Comparison of ENCODE assay signal across 8 cellular contexts in the genomic region with DNA sequence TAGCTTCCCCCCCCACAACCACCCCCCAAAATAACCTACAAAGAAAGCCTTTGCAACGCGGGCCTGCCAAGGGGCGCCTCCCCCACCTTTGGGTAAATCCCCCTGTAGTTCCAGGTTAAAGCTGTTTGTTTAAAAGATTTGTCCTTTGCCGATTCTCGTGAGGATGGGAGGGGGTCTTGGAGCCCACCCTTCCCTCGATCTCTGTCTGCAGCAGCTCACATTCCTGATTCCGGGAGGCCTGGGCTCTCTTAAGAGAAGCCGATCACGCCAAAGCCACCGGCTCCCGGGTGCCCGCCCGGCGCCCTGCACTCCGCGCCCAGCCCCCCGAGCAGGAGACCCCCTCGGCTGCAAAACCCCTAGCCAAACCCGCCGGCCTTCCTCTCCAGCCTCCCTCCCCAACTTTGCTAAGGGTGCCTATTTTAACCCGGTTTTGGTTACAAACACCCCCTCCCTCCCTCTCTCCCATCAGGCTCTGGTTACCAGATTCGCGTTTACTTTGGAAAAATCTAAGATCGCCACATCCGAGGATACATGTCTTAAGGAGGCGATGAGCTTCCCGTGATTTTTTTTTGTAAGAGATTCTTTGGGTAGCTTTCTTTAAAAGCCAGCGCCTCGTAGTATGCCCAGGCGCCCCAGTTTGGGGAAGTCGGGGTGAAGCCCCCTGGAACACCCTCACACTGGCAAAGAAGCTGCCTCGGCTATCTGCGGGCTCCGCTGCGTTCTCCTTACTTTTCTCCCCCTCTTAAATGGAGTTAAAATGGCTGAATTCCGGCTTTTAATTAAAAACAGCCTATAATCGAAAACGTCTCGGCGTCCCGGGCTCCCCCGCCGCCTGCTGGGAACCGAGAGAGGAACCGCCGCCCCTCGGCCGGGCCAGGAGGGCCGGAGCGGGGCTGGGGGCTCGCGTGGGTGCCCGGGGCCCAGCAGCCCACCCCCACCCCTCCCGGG. TPM values are rescaled to one million over a fixed set of nuclear protein-coding genes. Genes with fewer than 3 reads are reported as not detected.
DNase-seq lines count a peak whose midpoint lies in the region; ATAC-seq, FAIRE-seq and TF ChIP-seq lines count a peak whose summit lies in the region.

No MANE protein-coding gene starts in this region.

- H3K27me3 ChIP-seq in naive thymus-derived CD4-positive, alpha-beta T cell (ENCODE audit: control insufficient read depth in 2 of 2, insufficient read depth in 2 of 2, low read length in 2 of 2) = peaks cover 31 to 70% of the 10 kb centered on the region in 2 donors

- H3K36me3 Mint-ChIP-seq in naive thymus-derived CD4-positive, alpha-beta T cell = no peaks in the 10 kb centered on the region

- H3K4me3 Mint-ChIP-seq in naive thymus-derived CD4-positive, alpha-beta T cell = peak overlapping the region; percentile 69 to 86 (median 74)

- TF ChIP-seq EP300 in A549 (IDR thresholded peaks at IDR 0.05) = no peak

- peak overlapping the region; percentile 81 for H3K4me2 ChIP-seq in A549

- peak overlapping the region in 1 of 9 donors; percentile 58 for H3K27ac Mint-ChIP-seq in naive thymus-derived CD4-positive, alpha-beta T cell

- CTCF ChIA-PET in A549 (lab: Yijun Ruan, JAX) = interaction anchor here (0.7 to 5.5 kb wide), 11 partner anchors 9 to 203 kb away, joined by 3 to 54 read pairs (median 4); no protein-coding TSS in a partner anchor
- CTCF ChIA-PET in naive thymus-derived CD4-positive, alpha-beta T cell (lab: Charles Lee) = interaction anchor here (2.4 kb wide), 1 partner anchor 26 kb away, joined by 7 read pairs; no protein-coding TSS in a partner anchor

- no peak for TF ChIP-seq POLR2A in A549 (IDR thresholded peaks at IDR 0.05; ENCODE audit: low read length)

- WGBS in A549 (ENCODE audit: missing lambda C conversion rate) = under 1% methylated on average over 36 of the region's 54 CpGs

- ATAC-seq in A549 = no peak
- no peak for ATAC-seq in naive thymus-derived CD4-positive, alpha-beta T cell

- H3K27ac ChIP-seq in A549 = peak overlapping the region; percentile 83 to 96
- H3K27ac ChIP-seq in naive thymus-derived CD4-positive, alpha-beta T cell (ENCODE audit: low read depth, low read length) = no peak overlapping the region

- POLR2A ChIA-PET in A549 (lab: Yijun Ruan, JAX) = interaction anchor here (0.8 to 4.8 kb wide), 3 partner anchors 23 to 26 kb away, joined by 3 to 63 read pairs (median 3); no protein-coding TSS in a partner anchor
- POLR2A ChIA-PET in naive thymus-derived CD4-positive, alpha-beta T cell (lab: Charles Lee) = interaction anchor here (0.6 to 2.5 kb wide), 4 partner anchors 17 to 368 kb away, joined by 3 to 12 read pairs (median 3); no protein-coding TSS in a partner anchor

- intact Hi-C loops in naive thymus-derived CD4-positive, alpha-beta T cell (cut with micrococcal nuclease) = loop anchor here in 1 of 2 donors (5.0 kb wide), 2 partner anchors 355 to 370 kb away; no protein-coding TSS in a partner anchor

- no peaks in the 10 kb centered on the region for H3K36me3 ChIP-seq in naive thymus-derived CD4-positive, alpha-beta T cell (ENCODE audit: control insufficient read depth in 2 of 3, insufficient read depth in 3 of 3, low read length in 3 of 3)

- H3K9me3 ChIP-seq in A549 = no peaks in the 10 kb centered on the region
- no peaks in the 10 kb centered on the region for H3K9me3 ChIP-seq in naive thymus-derived CD4-positive, alpha-beta T cell (ENCODE audit: control insufficient read depth in 2 of 3, low read length in 3 of 3)

- no peak for FAIRE-seq in A549 (lab: Jason Lieb, UNC)

- TF ChIP-seq RAD21 in A549 (conservative IDR thresholded peaks at IDR 0.05 in 1 of 2, IDR thresholded peaks at IDR 0.05 in 1 of 2) = no peak

- H3K9me3 Mint-ChIP-seq in naive thymus-derived CD4-positive, alpha-beta T cell = peaks cover 0 to 2% (median 0%) of the 10 kb centered on the region in 11 donors

- peaks cover 47 to 82% (median 61%) of the 10 kb centered on the region in 5 donors for H3K27me3 Mint-ChIP-seq in naive thymus-derived CD4-positive, alpha-beta T cell

- H3K4me3 ChIP-seq in A549 = peak overlapping the region; percentile 74
- H3K4me3 ChIP-seq in GM12864 (ENCODE audit: low read depth, low read length) = peak overlapping the region; percentile 0; the same call in 1 of the 2 replicates
- peak overlapping the region; percentile 97 for H3K4me3 ChIP-seq in epithelial cell of proximal tubule (ENCODE audit: low read depth, low read length)
- H3K4me3 ChIP-seq in naive thymus-derived CD4-positive, alpha-beta T cell (ENCODE audit: low read length) = peak overlapping the region; percentile 64

- peak in 1 of 2 experiments; percentile 41 for DNase-seq in A549 (ENCODE audit: low read depth in 1 of 2, low spot score in 1 of 2)
- no peak for DNase-seq in GM12864 (ENCODE audit: low read depth)
- peak; percentile 36 for DNase-seq in SW480 (ENCODE audit: low spot score)
- no peak for DNase-seq in epithelial cell of proximal tubule (ENCODE audit: low read depth)
- DNase-seq in naive thymus-derived CD4-positive, alpha-beta T cell = no peak
- no peak for DNase-seq in SKM-1 (lab: John Stamatoyannopoulos, UW; ENCODE audit: unreplicated experiment)
- no peak for DNase-seq in LoVo (ENCODE audit: low spot score)
- DNase-seq in NCI-H1105 (lab: John Stamatoyannopoulos, UW) = no peak

- H3K4me1 Mint-ChIP-seq in naive thymus-derived CD4-positive, alpha-beta T cell = peaks cover 31 to 60% (median 36%) of the 10 kb centered on the region in 7 donors

- TF ChIP-seq CTCF in A549 (IDR thresholded peaks at IDR 0.05) (no peak), GM12864 (IDR thresholded peaks at IDR 0.05; ENCODE audit: low read depth, low read length, missing control alignments) (no peak), epithelial cell of proximal tubule (conservative IDR thresholded peaks at IDR 0.05; ENCODE audit: low read depth, low read length) (no peak)

- H3K4me1 ChIP-seq in A549 = peaks cover 35% of the 10 kb centered on the region
- peaks cover 38 to 60% of the 10 kb centered on the region in 2 donors for H3K4me1 ChIP-seq in naive thymus-derived CD4-positive, alpha-beta T cell (ENCODE audit: control insufficient read depth in 2 of 2, insufficient read depth in 2 of 2, low read length in 2 of 2)

TF ChIP-seq in A549, 52 proteins besides CTCF, POLR2A, EP300 and RAD21:
- TF ChIP-seq, protein P1, sequence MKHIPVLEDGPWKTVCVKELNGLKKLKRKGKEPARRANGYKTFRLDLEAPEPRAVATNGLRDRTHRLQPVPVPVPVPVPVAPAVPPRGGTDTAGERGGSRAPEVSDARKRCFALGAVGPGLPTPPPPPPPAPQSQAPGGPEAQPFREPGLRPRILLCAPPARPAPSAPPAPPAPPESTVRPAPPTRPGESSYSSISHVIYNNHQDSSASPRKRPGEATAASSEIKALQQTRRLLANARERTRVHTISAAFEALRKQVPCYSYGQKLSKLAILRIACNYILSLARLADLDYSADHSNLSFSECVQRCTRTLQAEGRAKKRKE (CRISPR knock-in tag; IDR thresholded peaks at IDR 0.05; ENCODE audit: low read depth) = no peak
- TF ChIP-seq, protein P2, sequence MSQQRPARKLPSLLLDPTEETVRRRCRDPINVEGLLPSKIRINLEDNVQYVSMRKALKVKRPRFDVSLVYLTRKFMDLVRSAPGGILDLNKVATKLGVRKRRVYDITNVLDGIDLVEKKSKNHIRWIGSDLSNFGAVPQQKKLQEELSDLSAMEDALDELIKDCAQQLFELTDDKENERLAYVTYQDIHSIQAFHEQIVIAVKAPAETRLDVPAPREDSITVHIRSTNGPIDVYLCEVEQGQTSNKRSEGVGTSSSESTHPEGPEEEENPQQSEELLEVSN (IDR thresholded peaks at IDR 0.05; ENCODE audit: borderline replicate concordance, low read depth) = peak; percentile 29; the same call in 1 of the 2 replicates

RNA-seq across cellular contexts. Expression of gene TNRC18, which starts 1.0 kb away (rescaled TPM):
- polyA plus RNA-seq in A549 (2011; rRNA removed) (13.7 and 15.5 TPM in 2 replicates), A549 (2017; fragmentation: RNase III; extraction: RNeasy Plus Mini Kit Qiagen cat#74134 plus additional on column Dnase treatment) (33.3 to 39.9 TPM (median 38.3 TPM) in 3 replicates)
- polyA plus RNA-seq in A549 (2012; cell fraction: cytosol; rRNA removed) = 19.2 and 28.3 TPM in 2 replicates
- 45.6 and 59.8 TPM in 2 replicates for polyA plus RNA-seq in A549 (2012; cell fraction: nucleus; rRNA removed)
- 24.3 and 25.5 TPM in 2 replicates for polyA minus RNA-seq in A549 (2011; rRNA and poly(A)+ RNA removed)
- total RNA-seq in epithelial cell of proximal tubule = 17.4 and 34.3 TPM in 2 replicates
- 10 to 100 TPM; 34.2 to 83.7 (median 49.3) TPM for total RNA-seq in naive thymus-derived CD4-positive, alpha-beta T cell
- under 1 TPM; 0.18 to 0.98 TPM for polyA plus RNA-seq in naive thymus-derived CD4-positive, alpha-beta T cell

Comparison
In these comparisons a context has a peak if more than half of its experiments do, and no peak if none do; other contexts are left out.
1. H3K4me3 ChIP-seq: peak in every context shown above with its lines; median percentile 97 in epithelial cell of proximal tubule; 74 in A549; 64 in naive thymus-derived CD4-positive, alpha-beta T cell; 0 in GM12864.